8 cellular contexts compared by ENCODE assay signal in genomic region chr1:99180343-99180808, GRCh38.
A peak's percentile ranks its signal among the peaks of the same experiment; 100 is the strongest.
DNase-seq lines count a peak whose midpoint lies in the region; ATAC-seq and TF ChIP-seq lines count a peak whose summit lies in the region.

No MANE protein-coding gene starts in this region.

- ATAC-seq in CD4-positive, alpha-beta T cell (ENCODE audit: poor library complexity) = peak; percentile 80
- ATAC-seq in GM19372 (IDR thresholded peaks at IDR 0.05; ENCODE audit: low read depth, unreplicated experiment) = peak; percentile 97
- ATAC-seq in HG03442 (IDR thresholded peaks at IDR 0.05; ENCODE audit: unreplicated experiment) = peak; percentile 99
- ATAC-seq in activated CD4-positive, alpha-beta T cell treated with anti-CD3 and anti-CD28 coated beads for 36 hours = peak; percentile 91
- ATAC-seq in lower lobe of right lung = peak; percentile 83 to 95

- no peak overlapping the region for H3K27ac ChIP-seq in CD4-positive, alpha-beta T cell (ENCODE audit: low read depth, low read length)
- no peak overlapping the region for H3K27ac ChIP-seq in lower lobe of right lung

- no peaks in the 10 kb centered on the region for H3K9me3 ChIP-seq in CD4-positive, alpha-beta T cell (ENCODE audit: control insufficient read depth, low read length)
- no peaks in the 10 kb centered on the region for H3K9me3 ChIP-seq in lower lobe of right lung

- H3K27ac Mint-ChIP-seq in CD4-positive, alpha-beta T cell = no peak overlapping the region
- no peak overlapping the region for H3K27ac Mint-ChIP-seq in activated CD4-positive, alpha-beta T cell treated with anti-CD3 and anti-CD28 coated beads for 36 hours

- intact Hi-C loops in CD4-positive, alpha-beta T cell (cut with DNase I, micrococcal nuclease) = loop anchor here (5.0 kb wide), 2 partner anchors 527 to 1687 kb away; no protein-coding TSS in a partner anchor
- intact Hi-C loops in activated CD4-positive, alpha-beta T cell treated with anti-CD3 and anti-CD28 coated beads for 36 hours (cut with DNase I, micrococcal nuclease) = loop anchor here (1.0 to 10.0 kb wide), 6 partner anchors 301 to 1684 kb away; no protein-coding TSS in a partner anchor
- intact Hi-C loops in lower lobe of right lung (cut with DNase I) = loop anchor here (5.0 kb wide), 1 partner anchor 302 kb away; no protein-coding TSS in a partner anchor

- no peaks in the 10 kb centered on the region for H3K36me3 ChIP-seq in lower lobe of right lung

- no peaks in the 10 kb centered on the region for H3K4me1 Mint-ChIP-seq in CD4-positive, alpha-beta T cell (ENCODE audit: low read depth)
- no peaks in the 10 kb centered on the region for H3K4me1 Mint-ChIP-seq in activated CD4-positive, alpha-beta T cell treated with anti-CD3 and anti-CD28 coated beads for 36 hours

- POLR2A ChIA-PET in CD4-positive, alpha-beta T cell (lab: Charles Lee) = no interaction called here
- POLR2A ChIA-PET in activated CD4-positive, alpha-beta T cell treated with anti-CD3 and anti-CD28 coated beads for 36 hours (lab: Charles Lee) = no interaction called here

- H3K9me3 Mint-ChIP-seq in CD4-positive, alpha-beta T cell = no peaks in the 10 kb centered on the region
- H3K9me3 Mint-ChIP-seq in activated CD4-positive, alpha-beta T cell treated with anti-CD3 and anti-CD28 coated beads for 36 hours (ENCODE audit: low read depth) = no peaks in the 10 kb centered on the region

- peak; percentile 90 for TF ChIP-seq CTCF in CD4-positive, alpha-beta T cell (IDR thresholded peaks at IDR 0.05)
- TF ChIP-seq CTCF in lower lobe of right lung (IDR thresholded peaks at IDR 0.05) = peak; percentile 74

- peak; percentile 21 to 56 (median 38) for DNase-seq in CD4-positive, alpha-beta T cell
- DNase-seq in NCI-H446 treated with DMSO at 0.1 percent for 48 hours (lab: John Stamatoyannopoulos, UW) (peak; percentile 96), dermis blood vessel endothelial cell (peak; percentile 90), lower lobe of right lung (no peak)
- peak; percentile 80 for DNase-seq in activated CD4-positive, alpha-beta T cell treated with anti-CD3 and anti-CD28 coated beads for 36 hours
- DNase-seq in stimulated activated CD8-positive, alpha-beta memory T cell treated with anti-CD3 and anti-CD28 coated beads, Interleukin-12 subunit alpha, Interleukin-12 subunit beta, amount 100 ng/mL, for 1 hour (ENCODE audit: low read depth) = peak; percentile 48

- CTCF ChIA-PET in CD4-positive, alpha-beta T cell (lab: Charles Lee) = no interaction called here
- CTCF ChIA-PET in activated CD4-positive, alpha-beta T cell treated with anti-CD3 and anti-CD28 coated beads for 36 hours (lab: Charles Lee) = interaction anchor here (0.6 to 1.5 kb wide), 18 partner anchors 9 to 530 kb away, joined by 3 to 13 read pairs (median 4); no protein-coding TSS in a partner anchor

- no peak overlapping the region for H3K4me3 ChIP-seq in lower lobe of right lung

- H3K27me3 Mint-ChIP-seq in CD4-positive, alpha-beta T cell = no peaks in the 10 kb centered on the region
- H3K27me3 Mint-ChIP-seq in activated CD4-positive, alpha-beta T cell treated with anti-CD3 and anti-CD28 coated beads for 36 hours = no peaks in the 10 kb centered on the region

- no peak overlapping the region for H3K4me3 Mint-ChIP-seq in CD4-positive, alpha-beta T cell
- no peak overlapping the region for H3K4me3 Mint-ChIP-seq in activated CD4-positive, alpha-beta T cell treated with anti-CD3 and anti-CD28 coated beads for 36 hours

- no peaks in the 10 kb centered on the region for H3K4me1 ChIP-seq in lower lobe of right lung

- H3K27me3 ChIP-seq in CD4-positive, alpha-beta T cell (ENCODE audit: control insufficient read depth, insufficient read depth, low read length) = no peaks in the 10 kb centered on the region
- no peaks in the 10 kb centered on the region for H3K27me3 ChIP-seq in lower lobe of right lung (ENCODE audit: low read depth)

- H3K36me3 Mint-ChIP-seq in CD4-positive, alpha-beta T cell (ENCODE audit: low read depth) = no peaks in the 10 kb centered on the region
- H3K36me3 Mint-ChIP-seq in activated CD4-positive, alpha-beta T cell treated with anti-CD3 and anti-CD28 coated beads for 36 hours (ENCODE audit: low read depth) = no peaks in the 10 kb centered on the region
